In the genomic region with DNA sequence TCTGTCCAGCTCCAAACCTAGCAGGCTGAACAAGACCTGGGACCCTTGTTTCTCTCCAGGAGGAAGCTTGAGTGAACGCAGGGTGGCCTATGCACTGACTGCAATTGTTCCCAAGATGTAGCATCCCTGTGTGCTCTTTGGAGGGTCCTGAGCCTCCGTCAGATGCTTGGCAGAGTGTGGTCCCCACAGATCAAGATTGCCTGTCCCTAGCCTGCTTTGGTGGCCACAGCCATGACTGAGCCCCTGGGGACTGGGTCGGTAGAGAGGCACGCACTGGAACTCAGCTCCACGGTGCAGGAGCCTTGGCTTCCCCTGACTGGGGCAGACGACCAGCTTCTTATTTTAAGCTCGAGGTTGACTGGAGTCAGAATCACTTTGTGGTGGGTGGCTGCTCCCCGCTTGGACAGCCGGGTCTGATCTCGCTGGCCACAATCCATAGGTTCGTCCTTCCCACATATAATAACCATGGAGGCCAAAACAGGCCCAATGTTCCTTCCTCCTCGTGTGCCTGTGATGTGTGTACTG, we compare ENCODE assay signal across 13 cellular contexts.
DNase-seq lines count a peak whose midpoint lies in the region; ATAC-seq and TF ChIP-seq lines count a peak whose summit lies in the region.
"Had no signal": no experiment of that assay in that cellular context is flagged by ENCODE, and none has a peak within 500 bp of the region (broad histone marks: within the 10 kb centered on the region; RNA-seq: fewer than 3 reads in every experiment).

No MANE protein-coding gene starts in this region.

- peaks cover 29 to 64% of the 10 kb centered on the region in 2 experiments for H3K36me3 ChIP-seq in mesenchymal stem cell (ENCODE audit: control insufficient read depth in 1 of 2, insufficient read depth in 2 of 2, low read depth in 1 of 2, low read length in 2 of 2)
- H3K36me3 ChIP-seq in urinary bladder (ENCODE audit: insufficient read depth) = no peaks in the 10 kb centered on the region
- H3K36me3 ChIP-seq: neural progenitor cell had no signal

- no peak for TF ChIP-seq CTCF in activated CD8-positive, alpha-beta T cell treated with anti-CD3 and anti-CD28 coated beads for 36 hours (IDR thresholded peaks at IDR 0.05)

- CTCF ChIA-PET in activated naive CD4-positive, alpha-beta T cell treated with anti-CD3 and anti-CD28 coated beads for 36 hours (lab: Charles Lee) = interaction anchor here (0.5 to 1.9 kb wide), 8 partner anchors 15 to 786 kb away, joined by 3 to 5 read pairs (median 3); no protein-coding TSS in a partner anchor
- CTCF ChIA-PET in activated CD8-positive, alpha-beta T cell treated with anti-CD3 and anti-CD28 coated beads for 36 hours (lab: Charles Lee) = interaction anchor here (0.8 to 5.5 kb wide), 7 partner anchors 20 to 73 kb away, joined by 3 to 38 read pairs (median 6); no protein-coding TSS in a partner anchor

- no peak overlapping the region for H3K18ac ChIP-seq in mesenchymal stem cell (ENCODE audit: low read depth in 1 of 2, low read length in 2 of 2)

- H3K9me3 ChIP-seq in mesenchymal stem cell (ENCODE audit: control insufficient read depth, low read length) = no peaks in the 10 kb centered on the region
- H3K9me3 ChIP-seq: body of pancreas had no signal

- H3K23ac ChIP-seq in mesenchymal stem cell (ENCODE audit: low read length in 2 of 2) = no peak overlapping the region

- no peak overlapping the region for H2AK5ac ChIP-seq in mesenchymal stem cell (ENCODE audit: low read length, severe bottlenecking)

- intact Hi-C loops in activated naive CD4-positive, alpha-beta T cell treated with anti-CD3 and anti-CD28 coated beads for 36 hours (cut with micrococcal nuclease) = loop anchor here (1.0 to 10.0 kb wide), 6 partner anchors 18 to 1306 kb away; a partner anchor contains a TSS
- intact Hi-C loops in activated CD8-positive, alpha-beta T cell treated with anti-CD3 and anti-CD28 coated beads for 36 hours (cut with micrococcal nuclease) = loop anchor here (5.0 kb wide), 1 partner anchor 33 kb away; no protein-coding TSS in a partner anchor

- H3K14ac ChIP-seq in mesenchymal stem cell (ENCODE audit: low read length in 2 of 2) = no peak overlapping the region

- H2BK12ac ChIP-seq in mesenchymal stem cell (ENCODE audit: low read length in 2 of 2) = no peak overlapping the region

- H3K27ac Mint-ChIP-seq in activated naive CD4-positive, alpha-beta T cell treated with anti-CD3 and anti-CD28 coated beads for 36 hours = peak overlapping the region; percentile 97
- peak overlapping the region; percentile 97 for H3K27ac Mint-ChIP-seq in activated CD8-positive, alpha-beta T cell treated with anti-CD3 and anti-CD28 coated beads for 36 hours
- H3K27ac Mint-ChIP-seq: neural progenitor cell had no signal

- POLR2A ChIA-PET in activated CD8-positive, alpha-beta T cell treated with anti-CD3 and anti-CD28 coated beads for 36 hours (lab: Charles Lee) = interaction anchor here (1.0 to 1.8 kb wide), 3 partner anchors 35 to 87 kb away, joined by 3 to 9 read pairs (median 4); no protein-coding TSS in a partner anchor

- H3K4me1 ChIP-seq in mesenchymal stem cell (ENCODE audit: control insufficient read depth, insufficient read depth, low read depth, low read length) (peaks cover 15% of the 10 kb centered on the region), urinary bladder (ENCODE audit: insufficient read depth) (no peaks in the 10 kb centered on the region)
- H3K4me1 ChIP-seq: body of pancreas, neural progenitor cell had no signal

- WGBS in mesenchymal stem cell = 95% methylated on average over 12 of the region's 12 CpGs
- 86% methylated on average over 12 of the region's 12 CpGs for WGBS in urinary bladder

- no peak overlapping the region for H3K4me2 ChIP-seq in mesenchymal stem cell (ENCODE audit: low read length, poor library complexity, severe bottlenecking)
- H3K4me2 ChIP-seq: neural progenitor cell had no signal

- H3K27ac ChIP-seq in mesenchymal stem cell (ENCODE audit: low read length, poor library complexity, severe bottlenecking) = no peak overlapping the region
- peak overlapping the region; percentile 12 for H3K27ac ChIP-seq in urinary bladder (ENCODE audit: low read depth)
- H3K27ac ChIP-seq: neural progenitor cell had no signal

- H3K27me3 Mint-ChIP-seq in activated naive CD4-positive, alpha-beta T cell treated with anti-CD3 and anti-CD28 coated beads for 36 hours (ENCODE audit: low read depth) = no peaks in the 10 kb centered on the region
- no peaks in the 10 kb centered on the region for H3K27me3 Mint-ChIP-seq in activated CD8-positive, alpha-beta T cell treated with anti-CD3 and anti-CD28 coated beads for 36 hours

- H3K9ac ChIP-seq in mesenchymal stem cell (ENCODE audit: low read length) = peak overlapping the region; percentile 57
- H3K9ac ChIP-seq: neural progenitor cell had no signal

- no peak overlapping the region for H2BK15ac ChIP-seq in mesenchymal stem cell (ENCODE audit: low read depth, poor library complexity, severe bottlenecking)

- peak overlapping the region; percentile 93 for H3K4me3 Mint-ChIP-seq in activated naive CD4-positive, alpha-beta T cell treated with anti-CD3 and anti-CD28 coated beads for 36 hours
- H3K4me3 Mint-ChIP-seq in activated CD8-positive, alpha-beta T cell treated with anti-CD3 and anti-CD28 coated beads for 36 hours = peak overlapping the region; percentile 94
- H3K4me3 Mint-ChIP-seq: neural progenitor cell had no signal

- peaks cover 22% of the 10 kb centered on the region for H3K79me1 ChIP-seq in mesenchymal stem cell (replicated peaks; ENCODE audit: low read length, poor library complexity, severe bottlenecking)

- H4K8ac ChIP-seq in mesenchymal stem cell (ENCODE audit: low read length) = no peak overlapping the region

- no peaks in the 10 kb centered on the region for H3K27me3 ChIP-seq in mesenchymal stem cell (ENCODE audit: control insufficient read depth in 1 of 2, insufficient read depth in 1 of 2, low read length in 2 of 2)
- H3K27me3 ChIP-seq: body of pancreas, neural progenitor cell had no signal

- no peaks in the 10 kb centered on the region for H3K9me3 Mint-ChIP-seq in activated naive CD4-positive, alpha-beta T cell treated with anti-CD3 and anti-CD28 coated beads for 36 hours
- H3K9me3 Mint-ChIP-seq in activated CD8-positive, alpha-beta T cell treated with anti-CD3 and anti-CD28 coated beads for 36 hours = peaks cover 2% of the 10 kb centered on the region

- no peak overlapping the region for H3K4me3 ChIP-seq in mesenchymal stem cell (ENCODE audit: insufficient read depth in 1 of 2, low read depth in 1 of 2, low read length in 2 of 2)
- H3K4me3 ChIP-seq in urinary bladder (ENCODE audit: low read depth, low read length) = no peak overlapping the region
- H3K4me3 ChIP-seq: body of pancreas, K562, neural progenitor cell had no signal

- no peak overlapping the region for H2BK5ac ChIP-seq in mesenchymal stem cell (ENCODE audit: low read depth, low read length, poor library complexity, severe bottlenecking)

- peaks cover 11% of the 10 kb centered on the region for H3K36me3 Mint-ChIP-seq in activated naive CD4-positive, alpha-beta T cell treated with anti-CD3 and anti-CD28 coated beads for 36 hours (ENCODE audit: low read depth)
- H3K36me3 Mint-ChIP-seq in activated CD8-positive, alpha-beta T cell treated with anti-CD3 and anti-CD28 coated beads for 36 hours (ENCODE audit: low read depth) = peaks cover 55% of the 10 kb centered on the region
- H3K36me3 Mint-ChIP-seq: neural progenitor cell had no signal

- no peak for ATAC-seq in activated CD8-positive, alpha-beta T cell treated with anti-CD3 and anti-CD28 coated beads for 36 hours
- no peak for ATAC-seq in GM18511 (IDR thresholded peaks at IDR 0.05; ENCODE audit: unreplicated experiment)
- ATAC-seq: body of pancreas, K562 had no signal

- H4K91ac ChIP-seq in mesenchymal stem cell (ENCODE audit: low read length) = no peak overlapping the region

- no peak overlapping the region for H2BK120ac ChIP-seq in mesenchymal stem cell (ENCODE audit: low read depth, low read length)

- H2AFZ ChIP-seq in mesenchymal stem cell (ENCODE audit: low read depth, low read length) = no peak overlapping the region
- H2AFZ ChIP-seq: neural progenitor cell had no signal

- no peak overlapping the region for H3K4ac ChIP-seq in mesenchymal stem cell (ENCODE audit: low read depth in 1 of 2, low read length in 2 of 2)

- DNase-seq in activated naive CD4-positive, alpha-beta T cell treated with anti-CD3 and anti-CD28 coated beads for 36 hours = no peak
- no peak for DNase-seq in activated naive CD4-positive, alpha-beta T cell treated with anti-CD3 and anti-CD28 coated beads, Interleukin-2, amount 50 U/mL, for 16 hours
- DNase-seq in activated CD8-positive, alpha-beta T cell treated with anti-CD3 and anti-CD28 coated beads for 36 hours = no peak
- DNase-seq in mesenchymal stem cell (no peak), midbrain (lab: John Stamatoyannopoulos, UW) (no peak), NCI-H345 (lab: John Stamatoyannopoulos, UW) (no peak)
- DNase-seq: NCI-H524 treated with DMSO at 0.1 percent for 48 hours, T1000 had no signal

- peaks cover 76% of the 10 kb centered on the region for H3K4me1 Mint-ChIP-seq in activated naive CD4-positive, alpha-beta T cell treated with anti-CD3 and anti-CD28 coated beads for 36 hours (ENCODE audit: low read depth)
- peaks cover 73% of the 10 kb centered on the region for H3K4me1 Mint-ChIP-seq in activated CD8-positive, alpha-beta T cell treated with anti-CD3 and anti-CD28 coated beads for 36 hours (ENCODE audit: low read depth)
